ENCODE assay signal across 8 cellular contexts in genomic region chr16:11253009-11253994, GRCh38. TPM values are rescaled to one million over a fixed set of nuclear protein-coding genes. Genes with fewer than 3 reads are reported as not detected.
DNase-seq lines count a peak whose midpoint lies in the region; ATAC-seq and TF ChIP-seq lines count a peak whose summit lies in the region.

No MANE protein-coding gene starts in this region.

- H3F3A ChIP-seq in GM23248 (ENCODE audit: insufficient read depth), result peaks cover 8% of the 10 kb centered on the region

- H3K79me2 ChIP-seq in GM23248 (ENCODE audit: insufficient read depth), result no peaks in the 10 kb centered on the region

- no peaks in the 10 kb centered on the region for H3K27me3 ChIP-seq in GM23248 (replicated peaks; ENCODE audit: insufficient read depth)
- H3K27me3 ChIP-seq in esophagus squamous epithelium, result peaks cover 0 to 25% (median 0%) of the 10 kb centered on the region in 4 donors

- no peaks in the 10 kb centered on the region for H3K9me2 ChIP-seq in GM23248 (ENCODE audit: insufficient read depth)

- intact Hi-C loops in esophagus squamous epithelium (cut with DNase I), result loop anchor here (10.0 kb wide), 1 partner anchor 101 kb away; no protein-coding TSS in a partner anchor

- H3K4me2 ChIP-seq in GM23248 (ENCODE audit: unreplicated experiment), result peak overlapping the region; percentile 86

- H2AFZ ChIP-seq in GM23248, result no peak overlapping the region

- H3K9me3 ChIP-seq in GM23248 (ENCODE audit: low read depth), result no peaks in the 10 kb centered on the region
- H3K9me3 ChIP-seq in esophagus squamous epithelium, result no peaks in the 10 kb centered on the region

- DNase-seq in GM23248, result peak; percentile 65
- DNase-seq in activated CD4-positive, alpha-beta T cell treated with anti-CD3 and anti-CD28 coated beads, Interleukin-2, amount 50 U/mL, for 4 hours, result peak; percentile 36 to 42
- no peak for DNase-seq in esophagus squamous epithelium (lab: John Stamatoyannopoulos, UW)
- peak; percentile 56 to 57 for DNase-seq in stimulated activated CD4-positive, alpha-beta T cell treated with anti-CD3 and anti-CD28 coated beads, Interleukin-2, amount 100 ng/mL, for 24 hours
- DNase-seq in NCI-H2107 (lab: John Stamatoyannopoulos, UW), result no peak
- DNase-seq in NCI-H510A treated with DMSO at 0.1 percent for 48 hours (lab: John Stamatoyannopoulos, UW), result no peak
- DNase-seq in superior temporal gyrus (ENCODE audit: extremely low spot score), result no peak

- in situ Hi-C loops in GM23248 (cut with MboI), result loop anchor here (10.0 kb wide), 1 partner anchor 289 kb away; no protein-coding TSS in a partner anchor

- no peak overlapping the region for H3K27ac ChIP-seq in GM23248
- peak overlapping the region; percentile 35 to 98 (median 85) for H3K27ac ChIP-seq in esophagus squamous epithelium

- H3K4me1 ChIP-seq in GM23248 (ENCODE audit: insufficient read depth), result peaks cover 4% of the 10 kb centered on the region; the same call in 1 of the 2 replicates
- H3K4me1 ChIP-seq in esophagus squamous epithelium, result peaks cover 20 to 62% (median 23%) of the 10 kb centered on the region in 3 donors

- no peak for TF ChIP-seq POLR2A in esophagus squamous epithelium (IDR thresholded peaks at IDR 0.05)

- H3K4me3 ChIP-seq in GM23248 (no peak overlapping the region), esophagus squamous epithelium (peak overlapping the region; percentile 71 to 92 (median 80))

- no peak for TF ChIP-seq CTCF in esophagus squamous epithelium (IDR thresholded peaks at IDR 0.05)

- H3K9ac ChIP-seq in GM23248, result no peak overlapping the region

- WGBS in GM23248 (ENCODE audit: low coverage in 1 of 2, low lambda C conversion rate in 2 of 2, missing lambda C conversion rate in 2 of 2), 2 experiments, result 73 to 81% methylated on average over 5 of the region's 5 CpGs
- 68 to 85% methylated on average over 4 to 5 of the region's 5 CpGs for WGBS in esophagus squamous epithelium, 2 donors

- ATAC-seq in GM21529 (IDR thresholded peaks at IDR 0.05; ENCODE audit: unreplicated experiment), result no peak

- no peaks in the 10 kb centered on the region for H3K36me3 ChIP-seq in GM23248 (ENCODE audit: low read depth)
- no peaks in the 10 kb centered on the region for H3K36me3 ChIP-seq in esophagus squamous epithelium

- H4K20me1 ChIP-seq in GM23248 (ENCODE audit: insufficient read depth), result no peaks in the 10 kb centered on the region

RNA-seq across cellular contexts. Expression of gene SOCS1, which starts 2.7 kb away (rescaled TPM):
- 1.4 and 2.0 TPM in 2 replicates for total RNA-seq in GM23248 (2014; rRNA removed; shearing (Covaris generic))
- 1.6 and 2.3 TPM in 2 replicates for polyA plus RNA-seq in GM23248 (2016; fragmentation: Nextera tagmentation; extraction: Ambion mirVana)
- total RNA-seq in esophagus squamous epithelium, result 1 to 10 TPM in 3 of 4 donors, under 1 TPM in 1; 0.42 to 9.3 (median 3.7) TPM

RNA-seq across cellular contexts. Expression of gene TNP2, which starts 15.8 kb away (rescaled TPM):
- not detected in 2 replicates for total RNA-seq in GM23248 (2014; rRNA removed; shearing (Covaris generic))
- not detected in 2 replicates for polyA plus RNA-seq in GM23248 (2016; fragmentation: Nextera tagmentation; extraction: Ambion mirVana)
- not detected for total RNA-seq in esophagus squamous epithelium

RNA-seq across cellular contexts. Expression of gene PRM3, which starts 20.1 kb away (rescaled TPM):
- total RNA-seq in GM23248 (2014; rRNA removed; shearing (Covaris generic)), result not detected in 2 replicates
- polyA plus RNA-seq in GM23248 (2016; fragmentation: Nextera tagmentation; extraction: Ambion mirVana), result not detected in 2 replicates
- not detected for total RNA-seq in esophagus squamous epithelium

RNA-seq across cellular contexts. Expression of gene PRM2, which starts 23.0 kb away (rescaled TPM):
- total RNA-seq in GM23248 (2014; rRNA removed; shearing (Covaris generic)), result not detected in 2 replicates
- polyA plus RNA-seq in GM23248 (2016; fragmentation: Nextera tagmentation; extraction: Ambion mirVana), result not detected in 2 replicates
- not detected for total RNA-seq in esophagus squamous epithelium

RNA-seq across cellular contexts. Expression of gene PRM1, which starts 27.8 kb away (rescaled TPM):
- not detected in 2 replicates for total RNA-seq in GM23248 (2014; rRNA removed; shearing (Covaris generic))
- not detected in 2 replicates for polyA plus RNA-seq in GM23248 (2016; fragmentation: Nextera tagmentation; extraction: Ambion mirVana)
- total RNA-seq in esophagus squamous epithelium, result not detected

Comparison
In these comparisons a context has a peak if more than half of its experiments do, and no peak if none do; other contexts are left out.
1. DNase-seq: peak in GM23248 (single experiment), activated CD4-positive, alpha-beta T cell treated with anti-CD3 and anti-CD28 coated beads, Interleukin-2, amount 50 U/mL, for 4 hours (2 of 2) and stimulated activated CD4-positive, alpha-beta T cell treated with anti-CD3 and anti-CD28 coated beads, Interleukin-2, amount 100 ng/mL, for 24 hours (2 of 2); none in esophagus squamous epithelium (single experiment), NCI-H2107 (single experiment), NCI-H510A treated with DMSO at 0.1 percent for 48 hours (single experiment) and superior temporal gyrus (single experiment).